ENCODE assay signal across 14 cellular contexts in genomic region chr7:135942614-135943013, GRCh38. TPM values are rescaled to one million over a fixed set of nuclear protein-coding genes. Genes with fewer than 3 reads are reported as not detected.
A peak's percentile ranks its signal among the peaks of the same experiment; 100 is the strongest.
DNase-seq lines count a peak whose midpoint lies in the region; ATAC-seq lines count a peak whose summit lies in the region.
"Had no signal": no experiment of that assay in that cellular context is flagged by ENCODE, and none has a peak within 500 bp of the region (broad histone marks: within the 10 kb centered on the region; RNA-seq: fewer than 3 reads in every experiment).

No MANE protein-coding gene starts in this region.

- H3K4me3 ChIP-seq in SK-N-MC = no peak overlapping the region
- H3K4me3 ChIP-seq: tibial artery had no signal

- H3K4me3 Mint-ChIP-seq in activated naive CD8-positive, alpha-beta T cell treated with anti-CD3 and anti-CD28 coated beads for 36 hours = no peak overlapping the region
- H3K4me3 Mint-ChIP-seq: CD4-positive, alpha-beta memory T cell; central memory CD8-positive, alpha-beta T cell had no signal

- peaks cover 35% of the 10 kb centered on the region for H3K4me1 Mint-ChIP-seq in activated naive CD8-positive, alpha-beta T cell treated with anti-CD3 and anti-CD28 coated beads for 36 hours

- no peaks in the 10 kb centered on the region for H3K27me3 Mint-ChIP-seq in activated naive CD8-positive, alpha-beta T cell treated with anti-CD3 and anti-CD28 coated beads for 36 hours
- H3K27me3 Mint-ChIP-seq: CD4-positive, alpha-beta memory T cell; central memory CD8-positive, alpha-beta T cell had no signal

- no peak overlapping the region for H3K27ac Mint-ChIP-seq in activated naive CD8-positive, alpha-beta T cell treated with anti-CD3 and anti-CD28 coated beads for 36 hours

- peaks cover 6% of the 10 kb centered on the region for H3K36me3 Mint-ChIP-seq in activated naive CD8-positive, alpha-beta T cell treated with anti-CD3 and anti-CD28 coated beads for 36 hours

- DNase-seq in SK-N-MC (ENCODE audit: low read depth, low spot score) (no peak), SK-N-DZ (ENCODE audit: low spot score) (no peak), NCI-H1105 treated with DMSO at 0.1 percent for 48 hours (lab: John Stamatoyannopoulos, UW) (no peak), RPMI8226 (no peak)
- no peak for DNase-seq in activated naive CD8-positive, alpha-beta T cell treated with anti-CD3 and anti-CD28 coated beads for 36 hours
- DNase-seq: activated CD4-positive, CD25-positive, alpha-beta regulatory T cell; CD4-positive, alpha-beta memory T cell; foreskin keratinocyte; tibial artery had no signal

- ATAC-seq in GM18511 (IDR thresholded peaks at IDR 0.05; ENCODE audit: unreplicated experiment) (peak; percentile 81), GM21381 (IDR thresholded peaks at IDR 0.05; ENCODE audit: unreplicated experiment) (peak; percentile 73), HG02981 (IDR thresholded peaks at IDR 0.05; ENCODE audit: unreplicated experiment) (peak; percentile 69)
- ATAC-seq: foreskin keratinocyte, Panc1 had no signal

- H3K9me3 ChIP-seq in SK-N-MC (ENCODE audit: low read depth, low read length) = no peaks in the 10 kb centered on the region
- H3K9me3 ChIP-seq: tibial artery had no signal

- H3K9me3 Mint-ChIP-seq in activated naive CD8-positive, alpha-beta T cell treated with anti-CD3 and anti-CD28 coated beads for 36 hours = no peaks in the 10 kb centered on the region
- H3K9me3 Mint-ChIP-seq: CD4-positive, alpha-beta memory T cell; central memory CD8-positive, alpha-beta T cell had no signal

- H3K27ac ChIP-seq in SK-N-MC = peak overlapping the region; percentile 90
- H3K27ac ChIP-seq: foreskin keratinocyte, tibial artery had no signal

- H3K36me3 ChIP-seq in SK-N-MC (ENCODE audit: insufficient read depth, low read length) = peaks cover 12% of the 10 kb centered on the region; the same call in 1 of the 2 replicates

- H3K9ac ChIP-seq in SK-N-MC (ENCODE audit: insufficient read length) = no peak overlapping the region

RNA-seq across cellular contexts. Expression of gene MTPN, which starts 34.5 kb away (rescaled TPM):
- 115 and 117 TPM in 2 replicates for polyA plus RNA-seq in SK-N-DZ (2014; cell fraction: cytosol; rRNA removed)
- polyA plus RNA-seq in SK-N-DZ (2014; cell fraction: nucleus; rRNA removed) = 38.9 and 41.0 TPM in 2 replicates
- total RNA-seq in activated naive CD8-positive, alpha-beta T cell treated with anti-CD3 and anti-CD28 coated beads for 36 hours = 100 to 1,000 TPM; 136 to 139 TPM
